Comparison of ENCODE assay signal across 8 cellular contexts in the genomic region with DNA sequence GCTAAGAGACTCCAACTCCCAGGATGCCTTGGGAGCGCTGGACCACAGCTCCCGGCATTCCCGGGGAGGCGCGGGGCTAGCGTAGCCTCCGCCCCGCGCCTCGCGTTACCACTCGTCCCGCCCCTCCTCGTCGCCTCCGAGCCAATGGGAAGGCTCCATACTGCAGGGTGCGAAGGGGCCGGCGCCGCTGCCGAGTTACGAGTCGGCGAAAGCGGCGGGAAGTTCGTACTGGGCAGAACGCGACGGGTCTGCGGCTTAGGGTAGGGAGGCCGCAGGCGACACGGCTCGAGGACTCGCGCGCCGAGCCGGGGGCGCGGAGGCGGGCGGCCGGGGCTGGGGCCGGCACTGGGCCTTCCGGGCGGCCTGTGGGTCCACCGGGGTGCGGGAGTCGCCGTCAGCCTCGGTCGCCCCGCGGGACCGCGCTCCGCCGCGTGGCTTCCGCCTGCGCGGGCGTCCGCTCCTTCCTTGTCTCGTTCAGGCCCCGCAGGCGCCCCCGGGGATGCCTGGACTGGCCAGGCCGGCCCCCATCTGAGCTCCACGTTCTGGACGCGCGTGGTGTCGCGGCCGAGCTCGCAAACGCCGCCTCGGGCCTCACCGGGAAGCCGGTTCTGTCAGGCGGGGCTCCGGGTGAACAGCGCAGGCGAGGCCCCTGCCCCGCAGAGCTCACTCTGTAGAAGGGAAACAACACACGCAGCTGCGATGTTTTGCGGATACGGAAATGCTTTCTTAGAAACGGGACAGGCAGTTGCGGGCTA. TPM values are rescaled to one million over a fixed set of nuclear protein-coding genes. Genes with fewer than 3 reads are reported as not detected.
A peak's percentile ranks its signal among the peaks of the same experiment; 100 is the strongest.
DNase-seq lines count a peak whose midpoint lies in the region; ATAC-seq and TF ChIP-seq lines count a peak whose summit lies in the region.

A gene with protein sequence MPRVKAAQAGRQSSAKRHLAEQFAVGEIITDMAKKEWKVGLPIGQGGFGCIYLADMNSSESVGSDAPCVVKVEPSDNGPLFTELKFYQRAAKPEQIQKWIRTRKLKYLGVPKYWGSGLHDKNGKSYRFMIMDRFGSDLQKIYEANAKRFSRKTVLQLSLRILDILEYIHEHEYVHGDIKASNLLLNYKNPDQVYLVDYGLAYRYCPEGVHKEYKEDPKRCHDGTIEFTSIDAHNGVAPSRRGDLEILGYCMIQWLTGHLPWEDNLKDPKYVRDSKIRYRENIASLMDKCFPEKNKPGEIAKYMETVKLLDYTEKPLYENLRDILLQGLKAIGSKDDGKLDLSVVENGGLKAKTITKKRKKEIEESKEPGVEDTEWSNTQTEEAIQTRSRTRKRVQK (plus strand): TSS at position 195 of the 755 bp plus-strand sequence. CDS start 36,090 bp downstream, outside the sequence.

- no peaks in the 10 kb centered on the region for H3K36me3 ChIP-seq in upper lobe of left lung

- ATAC-seq in GM18498 (IDR thresholded peaks at IDR 0.05; ENCODE audit: unreplicated experiment) (peak; percentile 98), HG02885 (IDR thresholded peaks at IDR 0.05; ENCODE audit: poor library complexity, unreplicated experiment) (peak; percentile 98), left cardiac atrium (peak; percentile 100), upper lobe of left lung (ENCODE audit: low FRiP score in 2 of 2) (peak; percentile 100)

- no peak for TF ChIP-seq EP300 in upper lobe of left lung (IDR thresholded peaks at IDR 0.05)

- peaks cover 8 to 16% (median 10%) of the 10 kb centered on the region in 4 donors for H3K4me1 ChIP-seq in upper lobe of left lung

- intact Hi-C loops in T-helper 1 cell treated with Interleukin-12 subunit alpha and Interleukin-12 subunit beta and Interleukin-4 antibody, amounts not matched to agents 30 ng/mL and 1 ng/mL, for 36 hours (cut with micrococcal nuclease) = loop anchor here (1.0 to 10.0 kb wide), 10 partner anchors 15 to 1345 kb away; a partner anchor contains a TSS
- intact Hi-C loops in left cardiac atrium (cut with DNase I) (no loop called here), posterior vena cava (cut with DNase I) (no loop called here)

- H3K27ac ChIP-seq in upper lobe of left lung = peak within 1 kb of the TSS in 3 of 4 donors; percentile 61 to 83 (median 67)

- H3K9me3 ChIP-seq in upper lobe of left lung = no peaks in the 10 kb centered on the region

- TF ChIP-seq CTCF in upper lobe of left lung (IDR thresholded peaks at IDR 0.05) = no peak

- peak within 1 kb of the TSS; percentile 66 to 94 (median 72) for H3K4me3 ChIP-seq in upper lobe of left lung

- H3K27me3 ChIP-seq in upper lobe of left lung = no peaks in the 10 kb centered on the region

- peak; percentile 99 for DNase-seq in NCI-H1694 (lab: John Stamatoyannopoulos, UW)
- DNase-seq in amniotic epithelial cell (ENCODE audit: low read depth) = peak; percentile 91
- peak; percentile 97 for DNase-seq in left cardiac atrium
- peak; percentile 99 for DNase-seq in posterior vena cava (ENCODE audit: low spot score)
- DNase-seq in upper lobe of left lung = peak; percentile 97 to 98

- WGBS in upper lobe of left lung, 2 donors = 0% methylated on average over 54 of the region's 95 CpGs; no CpG with 5 or more reads in 1 of the 2 donors

- peak in 2 of 4 donors; percentile 31 to 39 for TF ChIP-seq POLR2A in upper lobe of left lung (IDR thresholded peaks at IDR 0.05)

RNA-seq across cellular contexts. Expression of the gene that starts here (rescaled TPM):
- total RNA-seq in T-helper 1 cell treated with Interleukin-12 subunit alpha and Interleukin-12 subunit beta and Interleukin-4 antibody, amounts not matched to agents 30 ng/mL and 1 ng/mL, for 36 hours = 50.3 and 55.4 TPM in 2 replicates
- total RNA-seq in left cardiac atrium (1 to 10 TPM; 6.5 to 7.5 TPM), posterior vena cava (10 to 100 TPM; 10.7 to 11.5 TPM), upper lobe of left lung (10 to 100 TPM in 3 of 6 donors, 1 to 10 TPM in 3; 6.7 to 19.9 (median 9.9) TPM)

Comparison
In these comparisons a context has a peak if more than half of its experiments do, and no peak if none do; other contexts are left out.
1. Peak in every context shown above with its lines: DNase-seq, ATAC-seq, H3K4me3 ChIP-seq and H3K27ac ChIP-seq.